Comparison of ENCODE assay signal across 17 cellular contexts in the genomic region with DNA sequence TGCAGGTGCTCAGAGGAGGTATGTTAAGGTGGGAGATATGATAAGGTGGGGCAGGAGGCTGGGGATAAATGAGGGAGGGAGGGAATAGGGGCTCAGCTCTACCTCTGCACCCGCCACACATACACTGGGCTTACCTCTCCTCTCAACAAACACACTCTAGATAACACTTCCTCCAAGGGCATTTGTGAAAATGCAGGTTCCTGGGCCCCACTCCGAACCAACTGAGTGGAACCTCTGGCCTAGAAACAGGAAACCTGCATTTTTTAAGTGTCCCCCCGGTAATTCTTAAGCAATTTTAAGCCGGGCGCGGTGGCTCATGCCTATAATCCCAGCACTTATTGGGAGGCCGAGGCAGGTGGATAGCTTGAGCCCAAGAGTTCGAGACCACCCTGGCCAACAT. TPM values are rescaled to one million over a fixed set of nuclear protein-coding genes. Genes with fewer than 3 reads are reported as not detected.
A peak's percentile ranks its signal among the peaks of the same experiment; 100 is the strongest.
DNase-seq lines count a peak whose midpoint lies in the region; ATAC-seq and TF ChIP-seq lines count a peak whose summit lies in the region.
"Had no signal": no experiment of that assay in that cellular context is flagged by ENCODE, and none has a peak within 500 bp of the region (broad histone marks: within the 10 kb centered on the region; RNA-seq: fewer than 3 reads in every experiment).

No MANE protein-coding gene starts in this region.

- H3K27me3 Mint-ChIP-seq in activated CD4-positive, alpha-beta memory T cell treated with anti-CD3 and anti-CD28 coated beads, Interleukin-2, amount 10 ng/mL, durations not matched to agents 7 days and 5 days, result no peaks in the 10 kb centered on the region
- no peaks in the 10 kb centered on the region for H3K27me3 Mint-ChIP-seq in activated naive CD8-positive, alpha-beta T cell treated with anti-CD3 and anti-CD28 coated beads, Interleukin-2, amount 10 ng/mL, durations not matched to agents 7 days and 5 days

- no peak for ATAC-seq in activated naive CD8-positive, alpha-beta T cell treated with anti-CD3 and anti-CD28 coated beads, Interleukin-2, amount 10 ng/mL, durations not matched to agents 7 days and 5 days (ENCODE audit: low read depth)
- no peak for ATAC-seq in HG03571 (IDR thresholded peaks at IDR 0.05; ENCODE audit: unreplicated experiment)

- POLR2A ChIA-PET in activated CD4-positive, alpha-beta memory T cell treated with anti-CD3 and anti-CD28 coated beads, Interleukin-2, amount 10 ng/mL, durations not matched to agents 7 days and 5 days (lab: Charles Lee), result interaction anchor here (0.8 to 8.9 kb wide), 9 partner anchors 8 to 84 kb away, joined by 3 to 139 read pairs (median 4); no protein-coding TSS in a partner anchor
- POLR2A ChIA-PET in activated naive CD8-positive, alpha-beta T cell treated with anti-CD3 and anti-CD28 coated beads, Interleukin-2, amount 10 ng/mL, durations not matched to agents 7 days and 5 days (lab: Charles Lee), result no interaction called here

- H3K36me3 ChIP-seq in sigmoid colon, result no peaks in the 10 kb centered on the region
- H3K36me3 ChIP-seq: MG63 had no signal

- intact Hi-C loops in sigmoid colon (cut with DNase I), result no loop called here

- H3K4me1 Mint-ChIP-seq in activated CD4-positive, alpha-beta memory T cell treated with anti-CD3 and anti-CD28 coated beads, Interleukin-2, amount 10 ng/mL, durations not matched to agents 7 days and 5 days, result peaks cover 83% of the 10 kb centered on the region
- peaks cover 41% of the 10 kb centered on the region for H3K4me1 Mint-ChIP-seq in activated naive CD8-positive, alpha-beta T cell treated with anti-CD3 and anti-CD28 coated beads, Interleukin-2, amount 10 ng/mL, durations not matched to agents 7 days and 5 days

- TF ChIP-seq POLR2A in sigmoid colon (IDR thresholded peaks at IDR 0.05), result no peak

- no peak for TF ChIP-seq CTCF in sigmoid colon (IDR thresholded peaks at IDR 0.05)

- H3K9me3 ChIP-seq in sigmoid colon, result no peaks in the 10 kb centered on the region
- H3K9me3 ChIP-seq: MG63 had no signal

- H3K27ac Mint-ChIP-seq in activated CD4-positive, alpha-beta memory T cell treated with anti-CD3 and anti-CD28 coated beads, Interleukin-2, amount 10 ng/mL, durations not matched to agents 7 days and 5 days, result peak overlapping the region; percentile 85
- no peak overlapping the region for H3K27ac Mint-ChIP-seq in activated naive CD8-positive, alpha-beta T cell treated with anti-CD3 and anti-CD28 coated beads, Interleukin-2, amount 10 ng/mL, durations not matched to agents 7 days and 5 days

- H3K27ac ChIP-seq in sigmoid colon, result no peak overlapping the region
- H3K27ac ChIP-seq: PC-9 had no signal

- H3K4me1 ChIP-seq in sigmoid colon, result no peaks in the 10 kb centered on the region

- WGBS in sigmoid colon, 2 donors, result 94% methylated on average over 8 of the region's 8 CpGs

- peaks cover 48% of the 10 kb centered on the region for H3K36me3 Mint-ChIP-seq in activated CD4-positive, alpha-beta memory T cell treated with anti-CD3 and anti-CD28 coated beads, Interleukin-2, amount 10 ng/mL, durations not matched to agents 7 days and 5 days (ENCODE audit: low read depth)
- peaks cover 24% of the 10 kb centered on the region for H3K36me3 Mint-ChIP-seq in activated naive CD8-positive, alpha-beta T cell treated with anti-CD3 and anti-CD28 coated beads, Interleukin-2, amount 10 ng/mL, durations not matched to agents 7 days and 5 days

- CTCF ChIA-PET in activated CD4-positive, alpha-beta memory T cell treated with anti-CD3 and anti-CD28 coated beads, Interleukin-2, amount 10 ng/mL, durations not matched to agents 7 days and 5 days (lab: Charles Lee), result interaction anchor here (1.4 to 6.6 kb wide), 2 partner anchors 12 to 28 kb away, joined by 3 to 35 read pairs; no protein-coding TSS in a partner anchor

- peak; percentile 25 for DNase-seq in activated effector memory CD4-positive, alpha-beta T cell treated with anti-CD3 and anti-CD28 coated beads, Interleukin-2, amount 50 U/mL, for 16 hours
- no peak for DNase-seq in activated effector memory CD4-positive, alpha-beta T cell treated with Interleukin-2 at 50 U/mL for 16 hours
- peak; percentile 14 for DNase-seq in activated CD4-positive, alpha-beta memory T cell treated with anti-CD3 and anti-CD28 coated beads, Interleukin-2, amount 10 ng/mL, durations not matched to agents 7 days and 5 days
- peak; percentile 9 for DNase-seq in activated naive CD8-positive, alpha-beta T cell treated with anti-CD3 and anti-CD28 coated beads, Interleukin-2, amount 10 ng/mL, durations not matched to agents 7 days and 5 days
- DNase-seq in sigmoid colon, result peak; percentile 39
- DNase-seq in NCI-H2107 treated with DMSO at 0.1 percent for 48 hours (lab: John Stamatoyannopoulos, UW; ENCODE audit: unreplicated experiment), result no peak
- DNase-seq: DMS 273 treated with DMSO at 0.1 percent for 48 hours, MG63, NCI-H1092 treated with DMSO at 0.1 percent for 48 hours, NCI-H1694, NCI-H2107, NCI-H446, NCI-H748 treated with DMSO at 0.1 percent for 48 hours, PC-9 had no signal

- H3K9me3 Mint-ChIP-seq in activated CD4-positive, alpha-beta memory T cell treated with anti-CD3 and anti-CD28 coated beads, Interleukin-2, amount 10 ng/mL, durations not matched to agents 7 days and 5 days, result no peaks in the 10 kb centered on the region
- no peaks in the 10 kb centered on the region for H3K9me3 Mint-ChIP-seq in activated naive CD8-positive, alpha-beta T cell treated with anti-CD3 and anti-CD28 coated beads, Interleukin-2, amount 10 ng/mL, durations not matched to agents 7 days and 5 days

- no peak for TF ChIP-seq EP300 in sigmoid colon (IDR thresholded peaks at IDR 0.05)

- H3K27me3 ChIP-seq in sigmoid colon, result no peaks in the 10 kb centered on the region
- H3K27me3 ChIP-seq: MG63 had no signal

- H3K4me3 ChIP-seq in sigmoid colon, result no peak overlapping the region
- H3K4me3 ChIP-seq: MG63, PC-9 had no signal

- H3K4me3 Mint-ChIP-seq in activated CD4-positive, alpha-beta memory T cell treated with anti-CD3 and anti-CD28 coated beads, Interleukin-2, amount 10 ng/mL, durations not matched to agents 7 days and 5 days, result no peak overlapping the region
- no peak overlapping the region for H3K4me3 Mint-ChIP-seq in activated naive CD8-positive, alpha-beta T cell treated with anti-CD3 and anti-CD28 coated beads, Interleukin-2, amount 10 ng/mL, durations not matched to agents 7 days and 5 days

RNA-seq across cellular contexts. Expression of a gene that starts 46.5 kb away (rescaled TPM):
- total RNA-seq in activated CD4-positive, alpha-beta memory T cell treated with anti-CD3 and anti-CD28 coated beads, Interleukin-2, amount 10 ng/mL, durations not matched to agents 7 days and 5 days, result 100 to 1,000 TPM; 359 to 373 TPM
- total RNA-seq in activated naive CD8-positive, alpha-beta T cell treated with anti-CD3 and anti-CD28 coated beads, Interleukin-2, amount 10 ng/mL, durations not matched to agents 7 days and 5 days, result 100 to 1,000 TPM; 303 to 313 TPM
- total RNA-seq in sigmoid colon, result under 1 TPM in 2 of 4 donors, not detected in 2; 0.54 to 0.55 TPM
- 10 to 100 TPM in 1 of 3 donors, under 1 TPM in 2; 0.23 to 12.3 (median 0.60) TPM for polyA plus RNA-seq in sigmoid colon
- total RNA-seq: Daoy, PC-9 had no signal
- polyA plus RNA-seq: BJ had no signal

Comparison
In these comparisons a context has a peak if more than half of its experiments do, and no peak if none do; other contexts are left out.
1. DNase-seq: peak in activated effector memory CD4-positive, alpha-beta T cell treated with anti-CD3 and anti-CD28 coated beads, Interleukin-2, amount 50 U/mL, for 16 hours (single experiment), activated CD4-positive, alpha-beta memory T cell treated with anti-CD3 and anti-CD28 coated beads, Interleukin-2, amount 10 ng/mL, durations not matched to agents 7 days and 5 days (single experiment), activated naive CD8-positive, alpha-beta T cell treated with anti-CD3 and anti-CD28 coated beads, Interleukin-2, amount 10 ng/mL, durations not matched to agents 7 days and 5 days (single experiment) and sigmoid colon (single experiment); none in activated effector memory CD4-positive, alpha-beta T cell treated with Interleukin-2 at 50 U/mL for 16 hours (single experiment) and NCI-H2107 treated with DMSO at 0.1 percent for 48 hours (single experiment).
2. RNA of a gene that starts 46.5 kb away (total RNA-seq): 359 to 373 TPM in activated CD4-positive, alpha-beta memory T cell treated with anti-CD3 and anti-CD28 coated beads, Interleukin-2, amount 10 ng/mL, durations not matched to agents 7 days and 5 days and 303 to 313 TPM in activated naive CD8-positive, alpha-beta T cell treated with anti-CD3 and anti-CD28 coated beads, Interleukin-2, amount 10 ng/mL, durations not matched to agents 7 days and 5 days; 0.54 to 0.55 TPM in sigmoid colon; every median in the first group is over 100 times any median in the second.